In the genomic region with DNA sequence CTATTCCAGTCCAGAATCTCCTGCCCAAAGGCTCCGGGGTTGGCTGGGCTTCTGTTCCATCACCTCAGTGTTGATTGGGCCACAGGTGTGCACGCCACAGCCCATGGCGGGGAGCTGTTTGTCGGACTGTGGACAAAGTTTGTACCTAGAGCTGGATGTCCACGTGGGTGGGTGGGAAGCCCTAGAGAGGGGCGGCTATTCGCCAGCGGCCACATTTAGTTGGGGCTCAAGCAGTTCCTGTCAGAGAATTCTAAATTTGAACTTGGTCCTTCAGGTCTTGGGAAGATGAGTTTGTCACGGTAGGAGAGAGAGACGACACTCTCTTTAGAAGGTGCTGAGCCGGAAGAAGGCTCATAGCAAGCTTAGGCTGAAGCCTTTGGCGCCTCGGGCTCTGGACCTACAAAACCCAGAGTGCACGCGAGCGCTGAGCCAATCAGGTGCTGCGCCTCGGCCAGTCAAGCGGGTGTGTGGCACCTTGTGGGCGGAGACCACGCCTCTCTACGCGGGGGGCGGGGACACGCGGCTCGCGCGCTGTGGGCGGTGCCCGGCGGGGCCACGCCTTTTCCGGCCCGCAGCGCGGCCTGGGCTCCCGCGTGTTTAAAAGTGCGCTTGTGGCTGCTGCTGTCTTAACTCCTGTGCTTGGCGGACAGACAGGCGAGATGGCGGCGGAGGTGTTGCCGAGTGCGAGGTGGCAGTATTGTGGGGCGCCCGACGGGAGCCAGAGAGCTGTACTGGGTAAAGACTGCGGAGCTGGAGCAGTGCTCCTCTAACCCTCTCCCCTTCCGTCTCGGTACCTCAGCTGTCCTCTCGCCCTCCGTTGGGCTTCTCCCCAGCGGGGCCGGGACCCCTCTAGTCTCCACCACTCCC, we compare ENCODE assay signal across 1 cellular context.
TF ChIP-seq lines count a peak whose summit lies in the region.

A gene with protein sequence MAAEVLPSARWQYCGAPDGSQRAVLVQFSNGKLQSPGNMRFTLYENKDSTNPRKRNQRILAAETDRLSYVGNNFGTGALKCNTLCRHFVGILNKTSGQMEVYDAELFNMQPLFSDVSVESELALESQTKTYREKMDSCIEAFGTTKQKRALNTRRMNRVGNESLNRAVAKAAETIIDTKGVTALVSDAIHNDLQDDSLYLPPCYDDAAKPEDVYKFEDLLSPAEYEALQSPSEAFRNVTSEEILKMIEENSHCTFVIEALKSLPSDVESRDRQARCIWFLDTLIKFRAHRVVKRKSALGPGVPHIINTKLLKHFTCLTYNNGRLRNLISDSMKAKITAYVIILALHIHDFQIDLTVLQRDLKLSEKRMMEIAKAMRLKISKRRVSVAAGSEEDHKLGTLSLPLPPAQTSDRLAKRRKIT (plus strand): TSS at position 560 of the 867 bp plus-strand sequence. CDS start 100 bp downstream, at position 660.

TF ChIP-seq in HepG2, 621 proteins besides CTCF, POLR2A, EP300 and RAD21 (continued from another document and continues in another):
- TF ChIP-seq, protein P1, sequence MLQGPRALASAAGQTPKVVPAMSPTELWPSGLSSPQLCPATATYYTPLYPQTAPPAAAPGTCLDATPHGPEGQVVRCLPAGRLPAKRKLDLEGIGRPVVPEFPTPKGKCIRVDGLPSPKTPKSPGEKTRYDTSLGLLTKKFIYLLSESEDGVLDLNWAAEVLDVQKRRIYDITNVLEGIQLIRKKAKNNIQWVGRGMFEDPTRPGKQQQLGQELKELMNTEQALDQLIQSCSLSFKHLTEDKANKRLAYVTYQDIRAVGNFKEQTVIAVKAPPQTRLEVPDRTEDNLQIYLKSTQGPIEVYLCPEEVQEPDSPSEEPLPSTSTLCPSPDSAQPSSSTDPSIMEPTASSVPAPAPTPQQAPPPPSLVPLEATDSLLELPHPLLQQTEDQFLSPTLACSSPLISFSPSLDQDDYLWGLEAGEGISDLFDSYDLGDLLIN (CRISPR knock-in tag; IDR thresholded peaks at IDR 0.05; ENCODE audit: borderline replicate concordance) = peak; percentile 29; the same call in 1 of the 2 replicates
- TF ChIP-seq ZFP37 (CRISPR knock-in tag; IDR thresholded peaks at IDR 0.05; ENCODE audit: borderline replicate concordance) (no peak), ZSCAN5A (CRISPR knock-in tag; IDR thresholded peaks at IDR 0.05; ENCODE audit: borderline replicate concordance) (0 out of 2 replicates have a peak, but pooled peaks have one; percentile 12), FOXC1 (CRISPR knock-in tag; IDR thresholded peaks at IDR 0.05; ENCODE audit: borderline replicate concordance) (peak; percentile 22; the same call in 1 of the 2 replicates), ZNF766 (CRISPR knock-in tag; IDR thresholded peaks at IDR 0.05; ENCODE audit: borderline replicate concordance) (peak; percentile 44; the same call in 1 of the 2 replicates), TBX3 (IDR thresholded peaks at IDR 0.05; ENCODE audit: borderline replicate concordance) (0 out of 2 replicates have a peak, but pooled peaks have one; percentile 43), FOXA1 (IDR thresholded peaks at IDR 0.05) (no peak), FOXA1 (CRISPR knock-in tag; IDR thresholded peaks at IDR 0.05) (no peak), TP53 (CRISPR knock-in tag; conservative IDR thresholded peaks at IDR 0.05) (no peak), ZNF44 (CRISPR knock-in tag; IDR thresholded peaks at IDR 0.05) (peak; percentile 4; the same call in 1 of the 2 replicates), SOX13 (IDR thresholded peaks at IDR 0.05) (no peak), SOX13 (CRISPR knock-in tag; conservative IDR thresholded peaks at IDR 0.05 in 1 of 2, IDR thresholded peaks at IDR 0.05 in 1 of 2) (no peak; a peak in 1 of 4 replicates), FOXA3 (CRISPR knock-in tag; IDR thresholded peaks at IDR 0.05) (no peak), SMAD3 (CRISPR knock-in tag; IDR thresholded peaks at IDR 0.05) (peak; percentile 73; the same call in 1 of the 2 replicates), ZNF737 (CRISPR knock-in tag; IDR thresholded peaks at IDR 0.05; ENCODE audit: borderline replicate concordance) (no peak), ZFP90 (CRISPR knock-in tag; IDR thresholded peaks at IDR 0.05; ENCODE audit: borderline replicate concordance) (peak; percentile 12; the same call in 1 of the 2 replicates), RARA (CRISPR knock-in tag; IDR thresholded peaks at IDR 0.05) (no peak), RAD51 (IDR thresholded peaks at IDR 0.05; ENCODE audit: borderline replicate concordance) (no peak), ZNF746 (CRISPR knock-in tag; IDR thresholded peaks at IDR 0.05) (no peak), ZNF761 (CRISPR knock-in tag; conservative IDR thresholded peaks at IDR 0.05) (peak; percentile 88), ZNF160 (CRISPR knock-in tag; IDR thresholded peaks at IDR 0.05) (peak; percentile 52; the same call in 1 of the 2 replicates), HMGA1 (CRISPR knock-in tag; conservative IDR thresholded peaks at IDR 0.05) (no peak), ZNF678 (CRISPR knock-in tag; IDR thresholded peaks at IDR 0.05) (0 out of 2 replicates have a peak, but pooled peaks have one; percentile 78), SAP130 (CRISPR knock-in tag; IDR thresholded peaks at IDR 0.05; ENCODE audit: low read depth) (peak; percentile 96), MED13 (CRISPR knock-in tag; IDR thresholded peaks at IDR 0.05) (no peak), TEAD2 (CRISPR knock-in tag; IDR thresholded peaks at IDR 0.05) (no peak), KAT8 (CRISPR knock-in tag; IDR thresholded peaks at IDR 0.05) (peak; percentile 60), ZC3H13 (CRISPR knock-in tag; IDR thresholded peaks at IDR 0.05) (no peak; the same call in 1 of the 2 replicates), GMEB2 (CRISPR knock-in tag; IDR thresholded peaks at IDR 0.05; ENCODE audit: low read depth) (peak; percentile 77), RXRA (CRISPR knock-in tag; IDR thresholded peaks at IDR 0.05) (no peak), TFAP4 (IDR thresholded peaks at IDR 0.05; ENCODE audit: borderline replicate concordance, low read depth) (peak; percentile 45; the same call in 1 of the 2 replicates), ZNF614 (CRISPR knock-in tag; IDR thresholded peaks at IDR 0.05; ENCODE audit: borderline replicate concordance) (peak; percentile 36; the same call in 1 of the 2 replicates), PAX8 (CRISPR knock-in tag; IDR thresholded peaks at IDR 0.05; ENCODE audit: borderline replicate concordance) (no peak; the same call in 1 of the 2 replicates), HNF1A (IDR thresholded peaks at IDR 0.05; ENCODE audit: low read depth) (no peak), HNF1A (CRISPR knock-in tag; IDR thresholded peaks at IDR 0.05; ENCODE audit: borderline replicate concordance) (peak; percentile 54; the same call in 1 of the 2 replicates), ZNF382 (CRISPR knock-in tag; IDR thresholded peaks at IDR 0.05; ENCODE audit: borderline replicate concordance) (no peak), THAP11 (CRISPR knock-in tag; IDR thresholded peaks at IDR 0.05) (peak; percentile 86; the same call in 1 of the 2 replicates), SATB2 (CRISPR knock-in tag; IDR thresholded peaks at IDR 0.05) (no peak), HNRNPH1 (optimal IDR thresholded peaks at IDR 0.05; ENCODE audit: low read depth, low read length) (no peak)
- TF ChIP-seq, protein P2, sequence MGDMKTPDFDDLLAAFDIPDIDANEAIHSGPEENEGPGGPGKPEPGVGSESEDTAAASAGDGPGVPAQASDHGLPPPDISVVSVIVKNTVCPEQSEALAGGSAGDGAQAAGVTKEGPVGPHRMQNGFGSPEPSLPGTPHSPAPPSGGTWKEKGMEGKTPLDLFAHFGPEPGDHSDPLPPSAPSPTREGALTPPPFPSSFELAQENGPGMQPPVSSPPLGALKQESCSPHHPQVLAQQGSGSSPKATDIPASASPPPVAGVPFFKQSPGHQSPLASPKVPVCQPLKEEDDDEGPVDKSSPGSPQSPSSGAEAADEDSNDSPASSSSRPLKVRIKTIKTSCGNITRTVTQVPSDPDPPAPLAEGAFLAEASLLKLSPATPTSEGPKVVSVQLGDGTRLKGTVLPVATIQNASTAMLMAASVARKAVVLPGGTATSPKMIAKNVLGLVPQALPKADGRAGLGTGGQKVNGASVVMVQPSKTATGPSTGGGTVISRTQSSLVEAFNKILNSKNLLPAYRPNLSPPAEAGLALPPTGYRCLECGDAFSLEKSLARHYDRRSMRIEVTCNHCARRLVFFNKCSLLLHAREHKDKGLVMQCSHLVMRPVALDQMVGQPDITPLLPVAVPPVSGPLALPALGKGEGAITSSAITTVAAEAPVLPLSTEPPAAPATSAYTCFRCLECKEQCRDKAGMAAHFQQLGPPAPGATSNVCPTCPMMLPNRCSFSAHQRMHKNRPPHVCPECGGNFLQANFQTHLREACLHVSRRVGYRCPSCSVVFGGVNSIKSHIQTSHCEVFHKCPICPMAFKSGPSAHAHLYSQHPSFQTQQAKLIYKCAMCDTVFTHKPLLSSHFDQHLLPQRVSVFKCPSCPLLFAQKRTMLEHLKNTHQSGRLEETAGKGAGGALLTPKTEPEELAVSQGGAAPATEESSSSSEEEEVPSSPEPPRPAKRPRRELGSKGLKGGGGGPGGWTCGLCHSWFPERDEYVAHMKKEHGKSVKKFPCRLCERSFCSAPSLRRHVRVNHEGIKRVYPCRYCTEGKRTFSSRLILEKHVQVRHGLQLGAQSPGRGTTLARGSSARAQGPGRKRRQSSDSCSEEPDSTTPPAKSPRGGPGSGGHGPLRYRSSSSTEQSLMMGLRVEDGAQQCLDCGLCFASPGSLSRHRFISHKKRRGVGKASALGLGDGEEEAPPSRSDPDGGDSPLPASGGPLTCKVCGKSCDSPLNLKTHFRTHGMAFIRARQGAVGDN (CRISPR knock-in tag; IDR thresholded peaks at IDR 0.05) = peak; percentile 94
- TF ChIP-seq, protein P3, sequence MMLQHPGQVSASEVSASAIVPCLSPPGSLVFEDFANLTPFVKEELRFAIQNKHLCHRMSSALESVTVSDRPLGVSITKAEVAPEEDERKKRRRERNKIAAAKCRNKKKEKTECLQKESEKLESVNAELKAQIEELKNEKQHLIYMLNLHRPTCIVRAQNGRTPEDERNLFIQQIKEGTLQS (CRISPR knock-in tag; IDR thresholded peaks at IDR 0.05) = no peak; the same call in 1 of the 2 replicates
- TF ChIP-seq, protein P4, sequence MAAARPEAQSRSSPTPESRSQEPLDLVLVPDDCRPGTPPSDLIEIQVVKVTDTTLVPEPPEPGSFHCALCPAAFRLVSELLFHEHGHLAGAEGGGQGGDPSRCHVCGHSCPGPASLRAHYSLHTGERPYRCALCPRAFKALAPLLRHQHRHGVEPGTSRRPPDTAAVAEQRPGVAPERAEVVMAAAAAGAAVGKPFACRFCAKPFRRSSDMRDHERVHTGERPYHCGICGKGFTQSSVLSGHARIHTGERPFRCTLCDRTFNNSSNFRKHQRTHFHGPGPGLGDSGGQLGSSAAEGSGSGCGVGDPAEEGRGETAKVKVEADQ (CRISPR knock-in tag; IDR thresholded peaks at IDR 0.05; ENCODE audit: borderline replicate concordance) = no peak
